Comparison of ENCODE assay signal across 1 cellular context in genomic region chr12:47207005-47207717, GRCh38.
A peak's percentile ranks its signal among the peaks of the same experiment; 100 is the strongest.
TF ChIP-seq lines count a peak whose summit lies in the region.

No MANE protein-coding gene starts in this region.

TF ChIP-seq in K562, 482 proteins besides CTCF, POLR2A, EP300 and RAD21 (continued from another document):
- TF ChIP-seq ZNF280B (CRISPR knock-in tag; IDR thresholded peaks at IDR 0.05), result no peak
- TF ChIP-seq BMI1 (IDR thresholded peaks at IDR 0.05; ENCODE audit: low read length), result no peak
- no peak for TF ChIP-seq SUPT5H (IDR thresholded peaks at IDR 0.05)
- peak; percentile 37 for TF ChIP-seq CXXC5 (CRISPR knock-in tag; IDR thresholded peaks at IDR 0.05)
- TF ChIP-seq HSF4 (CRISPR knock-in tag; IDR thresholded peaks at IDR 0.05; ENCODE audit: borderline replicate concordance), result no peak
- no peak for TF ChIP-seq EHMT2 (IDR thresholded peaks at IDR 0.05)
- no peak for TF ChIP-seq PHTF2 (CRISPR knock-in tag; IDR thresholded peaks at IDR 0.05)
- no peak for TF ChIP-seq RBM39 (optimal IDR thresholded peaks at IDR 0.05; ENCODE audit: low read depth, low read length)
- TF ChIP-seq ZNF76 (CRISPR knock-in tag; IDR thresholded peaks at IDR 0.05; ENCODE audit: borderline replicate concordance), result peak; percentile 86
- TF ChIP-seq FOXO4 (CRISPR knock-in tag; IDR thresholded peaks at IDR 0.05), result no peak
- no peak for TF ChIP-seq ZNF407 (IDR thresholded peaks at IDR 0.05; ENCODE audit: low read depth)
